In the genomic region with DNA sequence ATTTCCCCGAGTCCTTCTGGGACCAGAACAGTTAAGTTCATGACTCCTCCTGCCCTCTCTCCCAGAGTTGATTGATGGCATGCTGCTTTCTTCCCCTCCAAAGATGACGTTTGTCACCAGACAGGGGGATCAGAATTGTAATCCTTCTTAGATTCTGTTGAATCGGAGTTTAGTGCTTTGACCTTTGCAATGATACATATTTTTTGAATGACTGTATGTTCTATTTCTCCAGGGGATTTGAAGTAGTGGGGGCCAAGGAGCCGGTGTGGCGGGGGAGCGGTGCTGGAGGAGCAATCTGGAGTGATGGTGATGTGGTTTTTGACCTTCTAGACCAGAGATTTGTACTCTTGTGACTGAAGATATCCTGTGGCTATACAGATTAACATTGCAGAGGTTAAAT, we compare ENCODE assay signal across 1 cellular context.
TF ChIP-seq lines count a peak whose summit lies in the region.

No MANE protein-coding gene starts in this region.

TF ChIP-seq in SK-N-SH, 30 proteins besides CTCF, POLR2A, EP300 and RAD21 (continued from another document):
- TF ChIP-seq EZH2phosphoT487 (IDR thresholded peaks at IDR 0.05; ENCODE audit: borderline replicate concordance, low read depth) = no peak
- TF ChIP-seq, protein P1, sequence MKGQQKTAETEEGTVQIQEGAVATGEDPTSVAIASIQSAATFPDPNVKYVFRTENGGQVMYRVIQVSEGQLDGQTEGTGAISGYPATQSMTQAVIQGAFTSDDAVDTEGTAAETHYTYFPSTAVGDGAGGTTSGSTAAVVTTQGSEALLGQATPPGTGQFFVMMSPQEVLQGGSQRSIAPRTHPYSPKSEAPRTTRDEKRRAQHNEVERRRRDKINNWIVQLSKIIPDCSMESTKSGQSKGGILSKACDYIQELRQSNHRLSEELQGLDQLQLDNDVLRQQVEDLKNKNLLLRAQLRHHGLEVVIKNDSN (IDR thresholded peaks at IDR 0.05; ENCODE audit: borderline replicate concordance, low read depth) = no peak
- no peak for TF ChIP-seq TAF1 (IDR thresholded peaks at IDR 0.05; ENCODE audit: borderline replicate concordance, low read depth, low read length)
- TF ChIP-seq, protein P2, sequence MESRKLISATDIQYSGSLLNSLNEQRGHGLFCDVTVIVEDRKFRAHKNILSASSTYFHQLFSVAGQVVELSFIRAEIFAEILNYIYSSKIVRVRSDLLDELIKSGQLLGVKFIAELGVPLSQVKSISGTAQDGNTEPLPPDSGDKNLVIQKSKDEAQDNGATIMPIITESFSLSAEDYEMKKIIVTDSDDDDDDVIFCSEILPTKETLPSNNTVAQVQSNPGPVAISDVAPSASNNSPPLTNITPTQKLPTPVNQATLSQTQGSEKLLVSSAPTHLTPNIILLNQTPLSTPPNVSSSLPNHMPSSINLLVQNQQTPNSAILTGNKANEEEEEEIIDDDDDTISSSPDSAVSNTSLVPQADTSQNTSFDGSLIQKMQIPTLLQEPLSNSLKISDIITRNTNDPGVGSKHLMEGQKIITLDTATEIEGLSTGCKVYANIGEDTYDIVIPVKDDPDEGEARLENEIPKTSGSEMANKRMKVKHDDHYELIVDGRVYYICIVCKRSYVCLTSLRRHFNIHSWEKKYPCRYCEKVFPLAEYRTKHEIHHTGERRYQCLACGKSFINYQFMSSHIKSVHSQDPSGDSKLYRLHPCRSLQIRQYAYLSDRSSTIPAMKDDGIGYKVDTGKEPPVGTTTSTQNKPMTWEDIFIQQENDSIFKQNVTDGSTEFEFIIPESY (IDR thresholded peaks at IDR 0.05; ENCODE audit: borderline replicate concordance, low read depth) = no peak
